8 cellular contexts compared by ENCODE assay signal in the genomic region with DNA sequence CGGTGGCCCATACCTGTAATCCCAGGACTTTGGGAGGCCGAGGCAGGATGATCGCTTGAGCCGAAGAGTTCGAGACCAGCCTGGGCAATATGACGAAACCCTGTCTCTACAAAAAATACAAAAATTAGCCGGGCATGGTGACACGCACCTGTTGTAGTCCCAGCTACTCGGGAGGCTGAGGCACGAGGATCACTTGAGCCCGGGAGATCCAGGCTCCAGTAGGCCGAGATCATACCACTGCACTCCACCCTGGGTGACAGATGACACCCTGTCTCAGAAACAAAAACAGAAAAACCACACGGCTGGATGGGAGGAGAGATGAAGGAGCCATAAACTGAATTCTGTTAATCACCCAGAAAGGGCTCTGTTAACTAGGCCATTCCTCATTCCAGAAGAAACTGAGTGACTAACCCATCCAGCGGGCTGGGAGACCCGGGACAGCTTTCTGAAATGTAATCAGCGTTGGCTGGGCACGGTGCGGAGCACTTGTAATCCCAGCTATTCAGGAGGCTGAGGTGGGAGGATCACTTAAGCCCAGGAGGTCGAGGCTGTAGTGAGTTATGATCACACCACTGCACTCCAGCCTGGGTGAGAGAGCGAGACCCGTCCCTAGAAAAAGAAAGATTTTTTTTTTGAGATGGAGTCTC. TPM values are rescaled to one million over a fixed set of nuclear protein-coding genes. Genes with fewer than 3 reads are reported as not detected.
DNase-seq lines count a peak whose midpoint lies in the region; ATAC-seq and TF ChIP-seq lines count a peak whose summit lies in the region.

No MANE protein-coding gene starts in this region.

- peaks cover 9% of the 10 kb centered on the region for H3K79me2 ChIP-seq in mammary epithelial cell (ENCODE audit: insufficient read depth, low read length)

- H4K20me1 ChIP-seq in mammary epithelial cell (ENCODE audit: insufficient read depth, low read length): no peaks in the 10 kb centered on the region

- peak overlapping the region; percentile 99 for H2AFZ ChIP-seq in mammary epithelial cell (ENCODE audit: low read depth, low read length)

- H3K27me3 ChIP-seq in right atrium auricular region: no peaks in the 10 kb centered on the region
- no peaks in the 10 kb centered on the region for H3K27me3 ChIP-seq in mammary epithelial cell (ENCODE audit: insufficient read depth, low read length)
- H3K27me3 ChIP-seq in muscle layer of colon (ENCODE audit: control insufficient read depth in 1 of 2, insufficient read depth in 2 of 2, low read length in 2 of 2): no peaks in the 10 kb centered on the region

- ATAC-seq in left cardiac atrium: no peak

- in situ Hi-C loops in mammary epithelial cell (cut with MboI; ENCODE audit: low sequenced_read_pairs in 2 of 2): no loop called here

- 34% methylated on average over 14 of the region's 21 CpGs for WGBS in mammary epithelial cell (ENCODE audit: low coverage, missing lambda C conversion rate)

- no peak overlapping the region for H3K9ac ChIP-seq in mammary epithelial cell (ENCODE audit: insufficient read depth, low read length)
- H3K9ac ChIP-seq in muscle layer of colon (ENCODE audit: low read length): peak overlapping the region; percentile 53

- peak overlapping the region; percentile 80 to 83 for H3K27ac ChIP-seq in right atrium auricular region
- no peak overlapping the region for H3K27ac ChIP-seq in mammary epithelial cell (ENCODE audit: insufficient read depth, low read depth, low read length)
- no peak overlapping the region for H3K27ac ChIP-seq in muscle layer of colon (ENCODE audit: low read depth, low read length)

- DNase-seq in right atrium auricular region (ENCODE audit: low spot score): no peak
- DNase-seq in left cardiac atrium: no peak
- no peak for DNase-seq in mammary epithelial cell
- no peak for DNase-seq in NCI-H1694 (lab: John Stamatoyannopoulos, UW)
- DNase-seq in activated CD8-positive, alpha-beta memory T cell treated with anti-CD3 and anti-CD28 coated beads for 24 hours: no peak
- no peak for DNase-seq in central memory CD4-positive, alpha-beta T cell
- DNase-seq in T1000 (lab: John Stamatoyannopoulos, UW): no peak

- dilution Hi-C loops in mammary epithelial cell (cut with HindIII; ENCODE audit: low sequenced_read_pairs): no loop called here

- H3K36me3 ChIP-seq in right atrium auricular region: peaks cover 7% of the 10 kb centered on the region
- H3K36me3 ChIP-seq in mammary epithelial cell (ENCODE audit: insufficient read depth, low read length): no peaks in the 10 kb centered on the region
- H3K36me3 ChIP-seq in muscle layer of colon (ENCODE audit: insufficient read depth, low read length): peaks cover 11% of the 10 kb centered on the region

- H3K4me1 ChIP-seq in right atrium auricular region (peaks cover 0 to 18% of the 10 kb centered on the region in 2 donors), mammary epithelial cell (ENCODE audit: insufficient read depth, low read length) (peaks cover 6% of the 10 kb centered on the region), muscle layer of colon (ENCODE audit: insufficient read depth, low read length) (peaks cover 11% of the 10 kb centered on the region)

- CTCF ChIA-PET in mammary epithelial cell (lab: Charles Lee; ENCODE audit: low non-redundant PET): no interaction called here

- intact Hi-C loops in left cardiac atrium (cut with DNase I): no loop called here
- intact Hi-C loops in mammary epithelial cell (cut with micrococcal nuclease): loop anchor here (2.0 kb wide), 1 partner anchor 28 kb away; a partner anchor contains a TSS

- H3K9me3 ChIP-seq in right atrium auricular region: no peaks in the 10 kb centered on the region
- H3K9me3 ChIP-seq in mammary epithelial cell (replicated peaks; ENCODE audit: insufficient read depth, low read length): no peaks in the 10 kb centered on the region
- no peaks in the 10 kb centered on the region for H3K9me3 ChIP-seq in muscle layer of colon (ENCODE audit: low read length)

- no TSS peak for BruUV-seq in mammary epithelial cell (replicated peaks; lab: Mats Ljungman, UMichigan)

- TF ChIP-seq CTCF in right atrium auricular region (IDR thresholded peaks at IDR 0.05) (no peak), mammary epithelial cell (conservative IDR thresholded peaks at IDR 0.05 in 1 of 2, IDR thresholded peaks at IDR 0.05 in 1 of 2; ENCODE audit: extremely low read depth in 1 of 2, insufficient read depth in 1 of 2, low read depth in 1 of 2, low read length in 2 of 2) (no peak)

- H3K4me3 ChIP-seq in right atrium auricular region (peak overlapping the region; percentile 91 to 97), mammary epithelial cell (replicated peaks in 1 of 3; ENCODE audit: insufficient read depth in 1 of 3, low read depth in 2 of 3, low read length in 3 of 3) (peak overlapping the region; percentile 20 to 94 (median 57)), muscle layer of colon (ENCODE audit: low read depth in 1 of 2, low read length in 2 of 2) (peak overlapping the region; percentile 68 to 94)

- peak overlapping the region; percentile 92 for H3K4me2 ChIP-seq in mammary epithelial cell (ENCODE audit: insufficient read depth, low read depth, low read length)

RNA-seq across cellular contexts. Expression of a gene that starts 0.6 kb away (rescaled TPM):
- 10 to 100 TPM; 27.1 to 43.3 TPM for total RNA-seq in right atrium auricular region
- 10 to 100 TPM; 27.8 to 42.1 TPM for total RNA-seq in left cardiac atrium
- total RNA-seq in mammary epithelial cell: 10 to 100 TPM; 40.5 to 55.2 TPM
- polyA plus RNA-seq in mammary epithelial cell: 55.0 TPM
- polyA minus RNA-seq in mammary epithelial cell: 46.8 TPM

RNA-seq across cellular contexts. Expression of a gene that starts 1.0 kb away (rescaled TPM):
- not detected for total RNA-seq in right atrium auricular region
- under 1 TPM; 0.18 to 0.32 TPM for total RNA-seq in left cardiac atrium
- under 1 TPM; 0.38 to 0.67 TPM for total RNA-seq in mammary epithelial cell
- 0.11 TPM for polyA plus RNA-seq in mammary epithelial cell
- polyA minus RNA-seq in mammary epithelial cell: not detected

RNA-seq across cellular contexts. Expression of a gene that starts 23.9 kb away (rescaled TPM):
- total RNA-seq in right atrium auricular region (10 to 100 TPM; 24.7 to 35.1 TPM), left cardiac atrium (10 to 100 TPM; 33.0 to 47.3 TPM), mammary epithelial cell (100 to 1,000 TPM; 131 to 137 TPM)
- polyA plus RNA-seq in mammary epithelial cell: 99.6 TPM
- 46.0 TPM for polyA minus RNA-seq in mammary epithelial cell

RNA-seq across cellular contexts. Expression of a gene that starts 24.9 kb away (rescaled TPM):
- total RNA-seq in right atrium auricular region: 10 to 100 TPM; 15.4 to 16.2 TPM
- 10 to 100 TPM; 12.0 to 13.8 TPM for total RNA-seq in left cardiac atrium
- total RNA-seq in mammary epithelial cell: 10 to 100 TPM; 30.5 to 42.3 TPM
- polyA plus RNA-seq in mammary epithelial cell: 32.7 TPM
- polyA minus RNA-seq in mammary epithelial cell: 6.2 TPM

RNA-seq across cellular contexts. Expression of a gene that starts 28.6 kb away (rescaled TPM):
- total RNA-seq in right atrium auricular region: 1 to 10 TPM; 6.9 to 8.7 TPM
- total RNA-seq in left cardiac atrium: 1 to 10 TPM; 4.7 to 6.1 TPM
- total RNA-seq in mammary epithelial cell: 10 to 100 TPM; 14.5 to 43.2 TPM
- 6.9 TPM for polyA plus RNA-seq in mammary epithelial cell
- 18.2 TPM for polyA minus RNA-seq in mammary epithelial cell

Comparison
In these comparisons a context has a peak if more than half of its experiments do, and no peak if none do; other contexts are left out.
1. H3K27ac ChIP-seq: peak in right atrium auricular region (2 of 2); none in mammary epithelial cell (single experiment) and muscle layer of colon (single experiment).
2. Peak in every context shown above with its lines, with median percentiles within 50 percentile points of each other: H3K4me3 ChIP-seq.